In genomic region chr7:103870664-103871063, GRCh38 we compare ENCODE assay signal across 17 cellular contexts.
DNase-seq lines count a peak whose midpoint lies in the region; ATAC-seq, FAIRE-seq and TF ChIP-seq lines count a peak whose summit lies in the region.
"Had no signal": no experiment of that assay in that cellular context is flagged by ENCODE, and none has a peak within 500 bp of the region (broad histone marks: within the 10 kb centered on the region; RNA-seq: fewer than 3 reads in every experiment).

No MANE protein-coding gene starts in this region.

- H3K4me3 Mint-ChIP-seq in stimulated activated effector memory CD8-positive, alpha-beta T cell treated with anti-CD3 and anti-CD28 coated beads, Interleukin-12 subunit alpha, Interleukin-12 subunit beta, amount 100 ng/mL, for 72 hours, result no peak overlapping the region
- H3K4me3 Mint-ChIP-seq: CD8-positive, alpha-beta memory T cell had no signal

- no peak for ATAC-seq in stimulated activated effector memory CD8-positive, alpha-beta T cell treated with anti-CD3 and anti-CD28 coated beads, Interleukin-12 subunit alpha, Interleukin-12 subunit beta, amount 100 ng/mL, for 72 hours
- ATAC-seq: GM12878 had no signal

- H3K36me3 Mint-ChIP-seq in stimulated activated effector memory CD8-positive, alpha-beta T cell treated with anti-CD3 and anti-CD28 coated beads, Interleukin-12 subunit alpha, Interleukin-12 subunit beta, amount 100 ng/mL, for 72 hours, result no peaks in the 10 kb centered on the region
- H3K36me3 Mint-ChIP-seq: CD8-positive, alpha-beta memory T cell had no signal

- no peak overlapping the region for H3K27ac Mint-ChIP-seq in stimulated activated effector memory CD8-positive, alpha-beta T cell treated with anti-CD3 and anti-CD28 coated beads, Interleukin-12 subunit alpha, Interleukin-12 subunit beta, amount 100 ng/mL, for 72 hours
- H3K27ac Mint-ChIP-seq: CD8-positive, alpha-beta memory T cell had no signal

- no peak overlapping the region for H3K4me3 ChIP-seq in bronchial epithelial cell (ENCODE audit: low read depth, low read length)
- H3K4me3 ChIP-seq: BLaER1, GM12878, GM23248 had no signal

- TF ChIP-seq CTCF in bronchial epithelial cell (IDR thresholded peaks at IDR 0.05; ENCODE audit: insufficient read depth, low read length, severe bottlenecking), result no peak

- DNase-seq in DMS153 (lab: John Stamatoyannopoulos, UW) (peak; percentile 23), DMS153 treated with DMSO at 0.1 percent for 48 hours (lab: John Stamatoyannopoulos, UW; ENCODE audit: unreplicated experiment) (no peak), NCI-H748 (lab: John Stamatoyannopoulos, UW; ENCODE audit: unreplicated experiment) (peak; percentile 51), NCI-H748 treated with DMSO at 0.1 percent for 48 hours (lab: John Stamatoyannopoulos, UW) (no peak), NCI-H146 treated with DMSO at 0.1 percent for 48 hours (lab: John Stamatoyannopoulos, UW; ENCODE audit: unreplicated experiment) (peak; percentile 94), bronchial epithelial cell (ENCODE audit: low read depth) (no peak), germinal center (ENCODE audit: low spot score) (no peak)
- no peak for DNase-seq in stimulated activated effector memory CD8-positive, alpha-beta T cell treated with anti-CD3 and anti-CD28 coated beads, Interleukin-12 subunit alpha, Interleukin-12 subunit beta, amount 100 ng/mL, for 72 hours (ENCODE audit: low spot score in 2 of 2)
- DNase-seq: AML-193; CD8-positive, alpha-beta memory T cell; DMS79; GM23248; IMR-90 had no signal

- H3K9me3 Mint-ChIP-seq in stimulated activated effector memory CD8-positive, alpha-beta T cell treated with anti-CD3 and anti-CD28 coated beads, Interleukin-12 subunit alpha, Interleukin-12 subunit beta, amount 100 ng/mL, for 72 hours, result no peaks in the 10 kb centered on the region

- peak; percentile 75 for FAIRE-seq in bronchial epithelial cell (lab: Jason Lieb, UNC)
- FAIRE-seq: GM12878, GM18507, H54 had no signal

- no peaks in the 10 kb centered on the region for H3K4me1 Mint-ChIP-seq in stimulated activated effector memory CD8-positive, alpha-beta T cell treated with anti-CD3 and anti-CD28 coated beads, Interleukin-12 subunit alpha, Interleukin-12 subunit beta, amount 100 ng/mL, for 72 hours
- H3K4me1 Mint-ChIP-seq: CD8-positive, alpha-beta memory T cell had no signal

- no peaks in the 10 kb centered on the region for H3K27me3 ChIP-seq in bronchial epithelial cell (ENCODE audit: control insufficient read depth, insufficient read depth, low read length)
- H3K27me3 ChIP-seq: BLaER1 had no signal

- no peaks in the 10 kb centered on the region for H3K36me3 ChIP-seq in bronchial epithelial cell (ENCODE audit: control insufficient read depth, insufficient read depth, low read length)
- H3K36me3 ChIP-seq: BLaER1 had no signal

Comparison
In these comparisons a context has a peak if more than half of its experiments do, and no peak if none do; other contexts are left out.
1. DNase-seq: peak in DMS153 (single experiment), NCI-H748 (single experiment) and NCI-H146 treated with DMSO at 0.1 percent for 48 hours (single experiment); none in DMS153 treated with DMSO at 0.1 percent for 48 hours (single experiment), NCI-H748 treated with DMSO at 0.1 percent for 48 hours (single experiment), bronchial epithelial cell (single experiment), germinal center (single experiment) and stimulated activated effector memory CD8-positive, alpha-beta T cell treated with anti-CD3 and anti-CD28 coated beads, Interleukin-12 subunit alpha, Interleukin-12 subunit beta, amount 100 ng/mL, for 72 hours (0 of 2).